ENCODE assay signal across 10 cellular contexts in the genomic region with DNA sequence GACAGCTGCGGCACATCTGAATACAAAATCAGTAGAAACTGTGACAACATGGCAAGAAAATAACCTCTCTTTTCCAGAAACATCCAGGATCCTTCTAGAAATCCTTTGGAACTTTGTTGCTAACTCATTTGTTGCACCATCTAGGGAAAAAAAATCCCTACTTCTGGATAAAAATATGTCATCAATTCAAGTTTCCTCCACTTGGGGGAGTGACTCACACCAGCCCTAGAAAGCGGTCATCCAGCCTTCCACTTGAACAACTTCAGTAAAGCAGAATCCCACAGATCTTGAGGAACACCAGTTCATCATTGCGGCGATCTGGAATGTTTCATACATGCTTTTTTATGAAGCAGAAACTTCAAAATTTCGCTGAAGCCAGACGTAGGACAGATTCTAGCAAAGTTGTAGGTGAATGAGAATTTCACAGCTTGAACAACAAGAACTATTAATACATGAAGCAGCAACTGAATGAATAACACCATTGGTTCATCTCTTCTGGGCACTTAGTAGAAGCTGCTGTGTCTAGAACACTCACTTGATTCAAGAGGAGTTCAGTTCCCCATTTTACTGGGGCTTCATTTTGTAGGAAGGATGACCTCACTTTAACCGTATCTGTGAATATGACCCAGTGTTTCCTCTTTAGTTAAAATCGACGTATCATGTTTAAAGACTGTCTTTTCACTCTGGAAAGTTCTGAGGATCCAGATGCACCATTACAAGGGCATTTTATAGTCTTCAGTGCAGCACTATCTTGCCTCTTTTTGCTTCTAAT. TPM values are rescaled to one million over a fixed set of nuclear protein-coding genes. Genes with fewer than 3 reads are reported as not detected.
DNase-seq lines count a peak whose midpoint lies in the region; ATAC-seq lines count a peak whose summit lies in the region.
"Had no signal": no experiment of that assay in that cellular context is flagged by ENCODE, and none has a peak within 500 bp of the region (broad histone marks: within the 10 kb centered on the region; RNA-seq: fewer than 3 reads in every experiment).

No MANE protein-coding gene starts in this region.

- no peaks in the 10 kb centered on the region for H3K4me1 ChIP-seq in adipocyte (ENCODE audit: control insufficient read depth, insufficient read depth, low read length)

- H3K36me3 ChIP-seq in adipocyte (ENCODE audit: control insufficient read depth, insufficient read depth, low read length, severe bottlenecking), result no peaks in the 10 kb centered on the region

- no peak overlapping the region for H3K9ac ChIP-seq in adipocyte (ENCODE audit: low read length)

- peak; percentile 21 for DNase-seq in D341Med (ENCODE audit: low spot score)
- peak; percentile 44 for DNase-seq in HT1080 (ENCODE audit: low read depth)
- peak; percentile 22 for DNase-seq in adipocyte (ENCODE audit: low read depth)
- peak; percentile 1 to 2 for DNase-seq in lung microvascular endothelial cell (ENCODE audit: low read depth in 2 of 2)
- DNase-seq in dedifferentiated amniotic fluid mesenchymal stem cell (ENCODE audit: extremely low spot score), result no peak
- no peak for DNase-seq in activated CD4-positive, alpha-beta T cell treated with anti-CD3 and anti-CD28 coated beads, Interleukin-2, amount 50 U/mL, for 4 hours
- DNase-seq: stimulated activated CD4-positive, alpha-beta T cell treated with anti-CD3 and anti-CD28 coated beads, Interleukin-4, amount 100 ng/mL, for 24 hours had no signal

- H3K27me3 ChIP-seq in adipocyte (replicated peaks; ENCODE audit: control insufficient read depth, insufficient read depth, low read length), result peaks cover 11% of the 10 kb centered on the region

- no peak overlapping the region for H3K4me3 ChIP-seq in adipocyte (ENCODE audit: low read length)
- H3K4me3 ChIP-seq: lung had no signal

- no peak for ATAC-seq in GM18498 (IDR thresholded peaks at IDR 0.05; ENCODE audit: unreplicated experiment)
- no peak for ATAC-seq in HG02852 (IDR thresholded peaks at IDR 0.05; ENCODE audit: unreplicated experiment)

- H3K9me3 ChIP-seq in adipocyte (ENCODE audit: control insufficient read depth, low read length), result no peaks in the 10 kb centered on the region

RNA-seq across cellular contexts. Expression of a gene that starts 48.0 kb away (rescaled TPM):
- not detected in 2 replicates for total RNA-seq in HT1080 (2014; rRNA removed; shearing (Covaris generic))
- polyA plus RNA-seq in HT1080 (2015; cell fraction: cytosol; rRNA removed), result 0.37 TPM in 1 of 2 replicates, not detected in the other
- not detected in 2 replicates for polyA plus RNA-seq in HT1080 (2015; cell fraction: nucleus; rRNA removed)
- not detected in 2 replicates for total RNA-seq in lung microvascular endothelial cell

Comparison
In these comparisons a context has a peak if more than half of its experiments do, and no peak if none do; other contexts are left out.
1. DNase-seq: peak in D341Med (single experiment), HT1080 (single experiment), adipocyte (single experiment) and lung microvascular endothelial cell (2 of 2); none in dedifferentiated amniotic fluid mesenchymal stem cell (single experiment) and activated CD4-positive, alpha-beta T cell treated with anti-CD3 and anti-CD28 coated beads, Interleukin-2, amount 50 U/mL, for 4 hours (0 of 2).